In the genomic region with DNA sequence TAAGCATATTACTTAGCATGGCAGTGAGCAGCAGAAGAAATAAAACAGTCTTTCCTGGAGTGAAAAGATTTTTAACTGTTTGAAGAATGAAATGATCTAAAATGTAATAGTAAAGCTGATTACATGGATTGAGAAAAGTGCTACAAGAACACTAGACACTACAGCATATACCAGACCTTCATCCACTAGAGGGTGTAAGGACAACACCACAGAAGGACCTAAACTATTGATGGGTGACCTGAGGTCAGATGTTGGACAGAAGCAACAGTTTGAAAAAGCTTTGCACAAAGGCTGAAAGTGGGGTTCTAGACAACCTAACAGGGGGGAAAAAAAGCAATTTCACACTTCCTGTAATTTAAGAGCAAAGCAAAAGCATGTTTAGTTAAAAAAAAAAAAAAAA, we compare ENCODE assay signal across 8 cellular contexts.
A peak's percentile ranks its signal among the peaks of the same experiment; 100 is the strongest.
DNase-seq lines count a peak whose midpoint lies in the region; ATAC-seq and TF ChIP-seq lines count a peak whose summit lies in the region.

No MANE protein-coding gene starts in this region.

- no peak for TF ChIP-seq POLR2A in Peyer's patch (IDR thresholded peaks at IDR 0.05)

- peaks cover 3% of the 10 kb centered on the region for H3K36me3 Mint-ChIP-seq in neural progenitor cell
- no peaks in the 10 kb centered on the region for H3K36me3 Mint-ChIP-seq in activated T-helper 1 cell treated with anti-CD3 and anti-CD28 coated beads, Interleukin-12 subunit alpha, Interleukin-12 subunit beta, Interleukin-2, Interleukin-4 antibody, amounts not matched to agents 30 ng/mL and 10 ng/mL and 1 ng/mL, durations not matched to agents 14 hours and 24 hours and 36 hours (ENCODE audit: low read depth)

- peaks cover 84% of the 10 kb centered on the region for H3K79me2 ChIP-seq in neural progenitor cell (ENCODE audit: low read depth)

- H3K9me3 ChIP-seq in Peyer's patch (no peaks in the 10 kb centered on the region), neural progenitor cell (ENCODE audit: low read depth) (no peaks in the 10 kb centered on the region)

- no peak for ATAC-seq in HG02623 (IDR thresholded peaks at IDR 0.05; ENCODE audit: unreplicated experiment)

- H2AFZ ChIP-seq in neural progenitor cell (replicated peaks): no peak overlapping the region

- H3K36me3 ChIP-seq in Peyer's patch (no peaks in the 10 kb centered on the region), neural progenitor cell (no peaks in the 10 kb centered on the region)

- H3K27ac ChIP-seq in C4-2B: no peak overlapping the region
- no peak overlapping the region for H3K27ac ChIP-seq in Peyer's patch
- no peak overlapping the region for H3K27ac ChIP-seq in neural progenitor cell

- no peaks in the 10 kb centered on the region for H3K9me3 Mint-ChIP-seq in neural progenitor cell
- no peaks in the 10 kb centered on the region for H3K9me3 Mint-ChIP-seq in activated T-helper 1 cell treated with anti-CD3 and anti-CD28 coated beads, Interleukin-12 subunit alpha, Interleukin-12 subunit beta, Interleukin-2, Interleukin-4 antibody, amounts not matched to agents 30 ng/mL and 10 ng/mL and 1 ng/mL, durations not matched to agents 14 hours and 24 hours and 36 hours

- DNase-seq in HCEC 1CT (peak; percentile 80), Peyer's patch (no peak), epithelial cell of proximal tubule (ENCODE audit: low read depth) (no peak), neural progenitor cell (ENCODE audit: low spot score) (peak; percentile 54)
- no peak for DNase-seq in activated T-helper 1 cell treated with anti-CD3 and anti-CD28 coated beads, Interleukin-12 subunit alpha, Interleukin-12 subunit beta, Interleukin-2, Interleukin-4 antibody, amounts not matched to agents 30 ng/mL and 10 ng/mL and 1 ng/mL, durations not matched to agents 14 hours and 24 hours and 36 hours (ENCODE audit: low spot score)
- DNase-seq in stimulated activated CD4-positive, alpha-beta T cell treated with anti-CD3 and anti-CD28 coated beads, Interleukin-4, amount 100 ng/mL, for 4 hours: no peak

- peaks cover 28% of the 10 kb centered on the region for H4K20me1 ChIP-seq in neural progenitor cell (ENCODE audit: low read depth)

- no peak overlapping the region for H3K9ac ChIP-seq in neural progenitor cell

- H3K27ac Mint-ChIP-seq in neural progenitor cell: no peak overlapping the region
- no peak overlapping the region for H3K27ac Mint-ChIP-seq in activated T-helper 1 cell treated with anti-CD3 and anti-CD28 coated beads, Interleukin-12 subunit alpha, Interleukin-12 subunit beta, Interleukin-2, Interleukin-4 antibody, amounts not matched to agents 30 ng/mL and 10 ng/mL and 1 ng/mL, durations not matched to agents 14 hours and 24 hours and 36 hours

- no peak overlapping the region for H3K4me3 ChIP-seq in Peyer's patch
- no peak overlapping the region for H3K4me3 ChIP-seq in epithelial cell of proximal tubule (ENCODE audit: low read depth, low read length)
- H3K4me3 ChIP-seq in neural progenitor cell: no peak overlapping the region

- H3K4me1 ChIP-seq in Peyer's patch (no peaks in the 10 kb centered on the region), neural progenitor cell (peaks cover 13% of the 10 kb centered on the region)

- no peak overlapping the region for H3K4me2 ChIP-seq in neural progenitor cell

- H3K27me3 ChIP-seq in Peyer's patch (no peaks in the 10 kb centered on the region), neural progenitor cell (no peaks in the 10 kb centered on the region)

- H3K4me3 Mint-ChIP-seq in neural progenitor cell: no peak overlapping the region
- H3K4me3 Mint-ChIP-seq in activated T-helper 1 cell treated with anti-CD3 and anti-CD28 coated beads, Interleukin-12 subunit alpha, Interleukin-12 subunit beta, Interleukin-2, Interleukin-4 antibody, amounts not matched to agents 30 ng/mL and 10 ng/mL and 1 ng/mL, durations not matched to agents 14 hours and 24 hours and 36 hours: no peak overlapping the region

- intact Hi-C loops in activated T-helper 1 cell treated with anti-CD3 and anti-CD28 coated beads, Interleukin-12 subunit alpha, Interleukin-12 subunit beta, Interleukin-2, Interleukin-4 antibody, amounts not matched to agents 30 ng/mL and 10 ng/mL and 1 ng/mL, durations not matched to agents 14 hours and 24 hours and 36 hours (cut with micrococcal nuclease): loop anchor here (1.0 to 5.0 kb wide), 2 partner anchors 136 to 193 kb away; no protein-coding TSS in a partner anchor

- no peaks in the 10 kb centered on the region for H3F3A ChIP-seq in neural progenitor cell (ENCODE audit: low read depth)

- TF ChIP-seq CTCF in C4-2B (conservative IDR thresholded peaks at IDR 0.05) (peak; percentile 79), Peyer's patch (IDR thresholded peaks at IDR 0.05) (peak in 5 of 6 experiments; percentile 38 to 83 (median 75)), epithelial cell of proximal tubule (conservative IDR thresholded peaks at IDR 0.05; ENCODE audit: low read depth, low read length) (peak; percentile 83), neural progenitor cell (IDR thresholded peaks at IDR 0.05) (peak; percentile 62)

- H3K27me3 Mint-ChIP-seq in neural progenitor cell (ENCODE audit: insufficient read depth, low read depth): no peaks in the 10 kb centered on the region
- H3K27me3 Mint-ChIP-seq in activated T-helper 1 cell treated with anti-CD3 and anti-CD28 coated beads, Interleukin-12 subunit alpha, Interleukin-12 subunit beta, Interleukin-2, Interleukin-4 antibody, amounts not matched to agents 30 ng/mL and 10 ng/mL and 1 ng/mL, durations not matched to agents 14 hours and 24 hours and 36 hours (ENCODE audit: insufficient read depth): peaks cover 8% of the 10 kb centered on the region

- H3K4me1 Mint-ChIP-seq in neural progenitor cell: peaks cover 21% of the 10 kb centered on the region
- H3K4me1 Mint-ChIP-seq in activated T-helper 1 cell treated with anti-CD3 and anti-CD28 coated beads, Interleukin-12 subunit alpha, Interleukin-12 subunit beta, Interleukin-2, Interleukin-4 antibody, amounts not matched to agents 30 ng/mL and 10 ng/mL and 1 ng/mL, durations not matched to agents 14 hours and 24 hours and 36 hours (ENCODE audit: low read depth): no peaks in the 10 kb centered on the region

Comparison
In these comparisons a context has a peak if more than half of its experiments do, and no peak if none do; other contexts are left out.
1. DNase-seq: peak in HCEC 1CT (single experiment) and neural progenitor cell (single experiment); none in Peyer's patch (0 of 3), epithelial cell of proximal tubule (single experiment), activated T-helper 1 cell treated with anti-CD3 and anti-CD28 coated beads, Interleukin-12 subunit alpha, Interleukin-12 subunit beta, Interleukin-2, Interleukin-4 antibody, amounts not matched to agents 30 ng/mL and 10 ng/mL and 1 ng/mL, durations not matched to agents 14 hours and 24 hours and 36 hours (single experiment) and stimulated activated CD4-positive, alpha-beta T cell treated with anti-CD3 and anti-CD28 coated beads, Interleukin-4, amount 100 ng/mL, for 4 hours (0 of 2).
2. Peak in every context shown above with its lines, with median percentiles within 50 percentile points of each other: CTCF ChIP-seq.